ENCODE assay signal across 8 cellular contexts in the genomic region with DNA sequence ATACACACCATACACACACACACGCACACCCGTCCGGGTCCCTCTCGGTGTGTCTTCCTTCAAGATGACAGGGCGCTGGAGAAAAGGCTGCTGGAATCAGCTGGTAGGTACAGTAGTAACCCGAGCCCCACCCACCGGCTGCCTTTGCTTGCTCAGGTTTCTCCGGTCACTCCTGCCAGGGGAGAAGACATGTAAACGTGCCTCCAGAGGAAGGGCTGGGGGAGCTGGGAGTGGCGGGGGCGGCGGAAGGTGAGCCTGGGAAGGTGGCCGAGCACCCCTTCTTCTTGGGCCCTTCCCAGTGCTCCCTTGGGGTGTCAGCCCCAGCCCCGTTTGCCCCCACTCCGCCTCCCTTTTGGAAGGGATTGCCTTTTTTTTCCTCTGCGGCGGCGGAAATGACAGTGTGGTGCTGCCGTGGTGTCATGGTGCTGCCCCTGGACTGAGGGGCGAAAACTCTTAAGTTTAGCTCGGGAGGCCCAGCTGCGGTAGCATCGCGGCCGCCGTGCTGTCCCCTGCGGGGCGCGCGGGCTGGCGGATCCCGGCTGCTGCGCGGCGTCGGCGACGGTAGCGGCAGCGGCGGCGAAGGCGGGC. TPM values are rescaled to one million over a fixed set of nuclear protein-coding genes. Genes with fewer than 3 reads are reported as not detected.
DNase-seq lines count a peak whose midpoint lies in the region; ATAC-seq and TF ChIP-seq lines count a peak whose summit lies in the region.

A gene with protein sequence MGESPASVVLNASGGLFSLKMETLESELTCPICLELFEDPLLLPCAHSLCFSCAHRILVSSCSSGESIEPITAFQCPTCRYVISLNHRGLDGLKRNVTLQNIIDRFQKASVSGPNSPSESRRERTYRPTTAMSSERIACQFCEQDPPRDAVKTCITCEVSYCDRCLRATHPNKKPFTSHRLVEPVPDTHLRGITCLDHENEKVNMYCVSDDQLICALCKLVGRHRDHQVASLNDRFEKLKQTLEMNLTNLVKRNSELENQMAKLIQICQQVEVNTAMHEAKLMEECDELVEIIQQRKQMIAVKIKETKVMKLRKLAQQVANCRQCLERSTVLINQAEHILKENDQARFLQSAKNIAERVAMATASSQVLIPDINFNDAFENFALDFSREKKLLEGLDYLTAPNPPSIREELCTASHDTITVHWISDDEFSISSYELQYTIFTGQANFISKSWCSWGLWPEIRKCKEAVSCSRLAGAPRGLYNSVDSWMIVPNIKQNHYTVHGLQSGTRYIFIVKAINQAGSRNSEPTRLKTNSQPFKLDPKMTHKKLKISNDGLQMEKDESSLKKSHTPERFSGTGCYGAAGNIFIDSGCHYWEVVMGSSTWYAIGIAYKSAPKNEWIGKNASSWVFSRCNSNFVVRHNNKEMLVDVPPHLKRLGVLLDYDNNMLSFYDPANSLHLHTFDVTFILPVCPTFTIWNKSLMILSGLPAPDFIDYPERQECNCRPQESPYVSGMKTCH (plus strand): TSS at position 169 of the 588 bp plus-strand sequence. CDS start 561 bp downstream, outside the sequence.

- in situ Hi-C loops in GM23248 (cut with MboI) (no loop called here), endometrial microvascular endothelial cells (cut with HindIII; ENCODE audit: inconsistent ontology term, low pct_unique_long_range_greater_than_20kb, low sequenced_read_pairs) (no loop called here)

- no peaks in the 10 kb centered on the region for H4K20me1 ChIP-seq in GM23248 (ENCODE audit: insufficient read depth)

- TF ChIP-seq CTCF in mucosa of descending colon (IDR thresholded peaks at IDR 0.05): no peak

- H3K9me3 ChIP-seq in GM23248 (ENCODE audit: low read depth) (no peaks in the 10 kb centered on the region), mucosa of descending colon (no peaks in the 10 kb centered on the region)

- no peaks in the 10 kb centered on the region for H3K9me2 ChIP-seq in GM23248 (ENCODE audit: insufficient read depth)

- H3K79me2 ChIP-seq in GM23248 (ENCODE audit: insufficient read depth): peaks cover 37% of the 10 kb centered on the region

- ATAC-seq in mucosa of descending colon (peak; percentile 80), GM18520 (IDR thresholded peaks at IDR 0.05; ENCODE audit: unreplicated experiment) (no peak)
- peak; percentile 76 for ATAC-seq in stimulated activated memory B cell treated with anti-CD40 and anti-IgM and Interleukin-4, amounts not matched to agents 10 μg/mL and 1 μg/mL and 100 μg/mL, for 72 hours

- peak within 1 kb of the TSS; percentile 89 for H3K4me3 Mint-ChIP-seq in stimulated activated memory B cell treated with anti-CD40 and anti-IgM and Interleukin-4, amounts not matched to agents 10 μg/mL and 1 μg/mL and 100 μg/mL, for 72 hours

- peaks cover 9% of the 10 kb centered on the region for H3K27me3 Mint-ChIP-seq in stimulated activated memory B cell treated with anti-CD40 and anti-IgM and Interleukin-4, amounts not matched to agents 10 μg/mL and 1 μg/mL and 100 μg/mL, for 72 hours

- H3K36me3 Mint-ChIP-seq in stimulated activated memory B cell treated with anti-CD40 and anti-IgM and Interleukin-4, amounts not matched to agents 10 μg/mL and 1 μg/mL and 100 μg/mL, for 72 hours: no peaks in the 10 kb centered on the region

- H3K9ac ChIP-seq in GM23248: peak within 1 kb of the TSS; percentile 92

- peak within 1 kb of the TSS; percentile 87 for H3K27ac ChIP-seq in GM23248

- H3K4me1 Mint-ChIP-seq in stimulated activated memory B cell treated with anti-CD40 and anti-IgM and Interleukin-4, amounts not matched to agents 10 μg/mL and 1 μg/mL and 100 μg/mL, for 72 hours: peaks cover 27% of the 10 kb centered on the region

- WGBS in GM23248 (ENCODE audit: low coverage in 1 of 2, low lambda C conversion rate in 2 of 2, missing lambda C conversion rate in 2 of 2), 2 experiments: 2% methylated on average over 20 to 30 of the region's 43 CpGs

- H3K4me2 ChIP-seq in GM23248 (ENCODE audit: unreplicated experiment): peak within 1 kb of the TSS; percentile 86

- H3K27ac Mint-ChIP-seq in stimulated activated memory B cell treated with anti-CD40 and anti-IgM and Interleukin-4, amounts not matched to agents 10 μg/mL and 1 μg/mL and 100 μg/mL, for 72 hours: peak within 1 kb of the TSS; percentile 82

- H3K9me3 Mint-ChIP-seq in stimulated activated memory B cell treated with anti-CD40 and anti-IgM and Interleukin-4, amounts not matched to agents 10 μg/mL and 1 μg/mL and 100 μg/mL, for 72 hours: no peaks in the 10 kb centered on the region

- no peaks in the 10 kb centered on the region for H3K27me3 ChIP-seq in GM23248 (replicated peaks; ENCODE audit: insufficient read depth)

- H3F3A ChIP-seq in GM23248 (ENCODE audit: insufficient read depth): peaks cover 7% of the 10 kb centered on the region; the same call in 1 of the 2 replicates

- DNase-seq in COLO668 (lab: John Stamatoyannopoulos, UW; ENCODE audit: unreplicated experiment): peak; percentile 55
- DNase-seq in GM23248: peak; percentile 76
- peak; percentile 43 for DNase-seq in NCI-H1436 (lab: John Stamatoyannopoulos, UW)
- peak; percentile 75 for DNase-seq in activated CD8-positive, alpha-beta memory T cell treated with anti-CD3 and anti-CD28 coated beads for 24 hours
- DNase-seq in mucosa of descending colon: peak; percentile 66 to 78 (median 69)

- no peaks in the 10 kb centered on the region for H3K36me3 ChIP-seq in GM23248 (ENCODE audit: low read depth)
- no peaks in the 10 kb centered on the region for H3K36me3 ChIP-seq in mucosa of descending colon (ENCODE audit: low read depth)

- peak within 1 kb of the TSS; percentile 75 for H3K4me3 ChIP-seq in GM23248
- H3K4me3 ChIP-seq in mucosa of descending colon: peak within 1 kb of the TSS; percentile 3

- intact Hi-C loops in mucosa of descending colon (cut with DNase I, micrococcal nuclease): no loop called here

- H2AFZ ChIP-seq in GM23248: peak within 1 kb of the TSS; percentile 83

- peaks cover 13% of the 10 kb centered on the region for H3K4me1 ChIP-seq in GM23248 (ENCODE audit: insufficient read depth)
- H3K4me1 ChIP-seq in mucosa of descending colon (ENCODE audit: low read depth): no peaks in the 10 kb centered on the region

RNA-seq across cellular contexts. Expression of the gene that starts here (rescaled TPM):
- total RNA-seq in GM23248 (2014; rRNA removed; shearing (Covaris generic)): 8.9 and 16.1 TPM in 2 replicates
- polyA plus RNA-seq in GM23248 (2016; fragmentation: Nextera tagmentation; extraction: Ambion mirVana): 5.4 and 5.7 TPM in 2 replicates
- 37.9 TPM for total RNA-seq in endometrial microvascular endothelial cells (ENCODE audit: inconsistent ontology term)
- 10 to 100 TPM in 1 of 3 donors, 1 to 10 TPM in 2; 2.9 to 29.0 (median 5.4) TPM for total RNA-seq in mucosa of descending colon
